9 cellular contexts compared by ENCODE assay signal in the genomic region with DNA sequence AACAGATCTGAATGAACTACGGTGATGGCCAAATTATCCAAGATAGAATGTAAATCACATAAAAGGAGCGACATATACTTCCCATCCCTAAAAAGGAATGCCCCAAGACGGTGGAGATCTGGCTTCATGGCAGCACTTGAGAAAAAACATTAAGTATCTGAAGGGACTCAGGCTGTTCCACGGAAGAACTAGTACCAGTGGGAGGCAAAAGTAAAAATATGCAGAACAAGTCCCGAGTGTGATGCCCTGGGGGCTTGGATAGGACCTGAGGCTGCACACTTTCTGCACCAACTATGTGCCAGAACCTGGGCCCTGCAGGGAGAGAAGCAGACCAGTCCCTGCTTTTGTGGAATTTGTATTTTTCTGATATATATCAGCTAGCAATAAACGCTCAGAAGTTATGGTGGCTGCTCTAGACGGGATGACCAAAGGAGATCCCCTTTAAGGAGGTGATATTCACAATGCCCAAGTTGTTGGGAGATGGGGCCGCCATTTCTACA. TPM values are rescaled to one million over a fixed set of nuclear protein-coding genes. Genes with fewer than 3 reads are reported as not detected.
A peak's percentile ranks its signal among the peaks of the same experiment; 100 is the strongest.
DNase-seq lines count a peak whose midpoint lies in the region; ATAC-seq, FAIRE-seq and TF ChIP-seq lines count a peak whose summit lies in the region.
"Had no signal": no experiment of that assay in that cellular context is flagged by ENCODE, and none has a peak within 500 bp of the region (broad histone marks: within the 10 kb centered on the region; RNA-seq: fewer than 3 reads in every experiment).

No MANE protein-coding gene starts in this region.

- H3K4me1 ChIP-seq in DND-41 (ENCODE audit: insufficient read depth, low read length): peaks cover 90% of the 10 kb centered on the region

- peak overlapping the region; percentile 97 for H3K27ac ChIP-seq in DND-41 (ENCODE audit: low read length)

- no peak for DNase-seq in DND-41
- peak; percentile 12 for DNase-seq in HT-29 (ENCODE audit: low spot score)
- DNase-seq in bronchial epithelial cell (ENCODE audit: low read depth): no peak
- DNase-seq in naive B cell: no peak
- no peak for DNase-seq in D721Med (ENCODE audit: insufficient read length, low spot score)
- DNase-seq in NCI-H2227 (lab: John Stamatoyannopoulos, UW; ENCODE audit: unreplicated experiment): no peak

- H3K4me1 Mint-ChIP-seq in naive B cell: peaks cover 76 to 90% (median 78%) of the 10 kb centered on the region in 3 donors

- ATAC-seq in DND-41 (ENCODE audit: insufficient read depth, low read depth) (peak; percentile 2; the same call in 2 of the 3 replicates), naive B cell (ENCODE audit: low read depth in 2 of 2) (no peak), HG03108 (IDR thresholded peaks at IDR 0.05; ENCODE audit: unreplicated experiment) (no peak), HG02571 (IDR thresholded peaks at IDR 0.05; ENCODE audit: unreplicated experiment) (no peak)

- H4K20me1 ChIP-seq in DND-41 (ENCODE audit: insufficient read depth, low read length): peaks cover 34% of the 10 kb centered on the region; the same call in 1 of the 2 replicates

- peak overlapping the region; percentile 92 to 99 (median 97) for H3K4me3 Mint-ChIP-seq in naive B cell

- peak overlapping the region; percentile 79 for H2AFZ ChIP-seq in DND-41 (ENCODE audit: low read depth, low read length)

- peaks cover 0 to 13% of the 10 kb centered on the region in 2 donors for H3K36me3 Mint-ChIP-seq in naive B cell

- H3K4me3 ChIP-seq in DND-41 (ENCODE audit: low read depth in 1 of 2, low read length in 2 of 2) (peak overlapping the region; percentile 36 to 86; a peak in 3 of 4 replicates), bronchial epithelial cell (ENCODE audit: low read depth, low read length) (peak overlapping the region; percentile 49)

- H3K9me3 Mint-ChIP-seq in naive B cell: no peaks in the 10 kb centered on the region

- peaks cover 60% of the 10 kb centered on the region for H3K79me2 ChIP-seq in DND-41 (ENCODE audit: insufficient read depth, low read length)

- peak overlapping the region; percentile 70 for H3K4me2 ChIP-seq in DND-41 (ENCODE audit: insufficient read depth, low read length)

- no peaks in the 10 kb centered on the region for H3K9me3 ChIP-seq in DND-41 (ENCODE audit: insufficient read depth, low read length, severe bottlenecking)

- peak overlapping the region; percentile 71 for H3K9ac ChIP-seq in DND-41 (ENCODE audit: low read depth, low read length)

- TF ChIP-seq CTCF in DND-41 (IDR thresholded peaks at IDR 0.05; ENCODE audit: borderline replicate concordance, extremely low read depth, low read length, poor library complexity, severe bottlenecking) (no peak), bronchial epithelial cell (IDR thresholded peaks at IDR 0.05; ENCODE audit: insufficient read depth, low read length, severe bottlenecking) (no peak), D721Med (IDR thresholded peaks at IDR 0.05; ENCODE audit: insufficient read depth, missing control alignments) (no peak)

- H3K36me3 ChIP-seq in DND-41 (ENCODE audit: insufficient read depth, low read length) (peaks cover 34% of the 10 kb centered on the region), bronchial epithelial cell (ENCODE audit: control insufficient read depth, insufficient read depth, low read length) (no peaks in the 10 kb centered on the region)

- H3K27me3 Mint-ChIP-seq in naive B cell: no peaks in the 10 kb centered on the region

- FAIRE-seq in bronchial epithelial cell (lab: Jason Lieb, UNC) (no peak), D721Med (lab: Jason Lieb, UNC) (no peak)

- H3K27me3 ChIP-seq in DND-41 (ENCODE audit: insufficient read depth, low read length, poor library complexity) (no peaks in the 10 kb centered on the region), bronchial epithelial cell (ENCODE audit: control insufficient read depth, insufficient read depth, low read length) (no peaks in the 10 kb centered on the region)

- peak overlapping the region; percentile 90 to 99 (median 94) for H3K27ac Mint-ChIP-seq in naive B cell

RNA-seq across cellular contexts. Expression of gene CKLF, which starts 0.5 kb away (rescaled TPM):
- total RNA-seq in HT-29 (2014; rRNA removed; shearing (Covaris generic)): 97.0 and 120 TPM in 2 replicates
- 17.7 and 22.6 TPM in 2 replicates for total RNA-seq in bronchial epithelial cell
- 100 to 1,000 TPM in 1 of 6 donors, 10 to 100 TPM in 5; 55.2 to 108 (median 67.7) TPM for polyA plus RNA-seq in naive B cell (ENCODE audit: low read depth in 6 of 6)

RNA-seq across cellular contexts. Expression of gene TK2, which starts 1.9 kb away (rescaled TPM):
- 7.7 and 8.9 TPM in 2 replicates for total RNA-seq in HT-29 (2014; rRNA removed; shearing (Covaris generic))
- total RNA-seq in bronchial epithelial cell: 8.7 and 12.8 TPM in 2 replicates
- polyA plus RNA-seq in naive B cell (ENCODE audit: low read depth in 6 of 6): 1 to 10 TPM; 1.8 to 5.9 (median 3.8) TPM

RNA-seq across cellular contexts. Expression of gene CMTM1, which starts 14.4 kb away (rescaled TPM):
- 5.8 and 13.9 TPM in 2 replicates for total RNA-seq in HT-29 (2014; rRNA removed; shearing (Covaris generic))
- 0.26 and 0.38 TPM in 2 replicates for total RNA-seq in bronchial epithelial cell
- under 1 TPM in 4 of 6 donors, not detected in 2; 0.49 to 0.97 (median 0.70) TPM for polyA plus RNA-seq in naive B cell (ENCODE audit: low read depth in 6 of 6)

RNA-seq across cellular contexts. Expression of gene CMTM2, which starts 27.4 kb away (rescaled TPM):
- not detected in 2 replicates for total RNA-seq in HT-29 (2014; rRNA removed; shearing (Covaris generic))
- total RNA-seq in bronchial epithelial cell: not detected in 2 replicates
- 1 to 10 TPM in 3 of 6 donors, not detected in 3; 1.0 to 4.1 (median 2.7) TPM for polyA plus RNA-seq in naive B cell (ENCODE audit: low read depth in 6 of 6)
- total RNA-seq: NCI-H460 had no signal

RNA-seq across cellular contexts. Expression of gene CMTM3, which starts 52.7 kb away (rescaled TPM):
- 2.5 and 4.1 TPM in 2 replicates for total RNA-seq in HT-29 (2014; rRNA removed; shearing (Covaris generic))
- 1.1 and 1.3 TPM in 2 replicates for total RNA-seq in bronchial epithelial cell
- 10 to 100 TPM; 17.0 to 24.3 (median 19.1) TPM for polyA plus RNA-seq in naive B cell (ENCODE audit: low read depth in 6 of 6)
